In genomic region chr3:141478139-141478538, GRCh38 we compare ENCODE assay signal across 23 cellular contexts.
"Had no signal": no experiment of that assay in that cellular context is flagged by ENCODE, and none has a peak within 500 bp of the region (broad histone marks: within the 10 kb centered on the region; RNA-seq: fewer than 3 reads in every experiment).

No MANE protein-coding gene starts in this region.

- H3K36me3 Mint-ChIP-seq: activated CD4-positive, alpha-beta memory T cell treated with anti-CD3 and anti-CD28 coated beads for 36 hours; activated naive CD8-positive, alpha-beta T cell; brain; WTC11 had no signal

- ATAC-seq: activated T-cell treated with anti-CD3 and anti-CD28 coated beads, Interleukin-2, amount 50 U/mL, for 4 hours; K562; T-helper 17 cell; WTC11 had no signal

- H3K4me1 Mint-ChIP-seq: brain, WTC11 had no signal

- H3K27me3 Mint-ChIP-seq: activated CD4-positive, alpha-beta memory T cell treated with anti-CD3 and anti-CD28 coated beads for 36 hours; activated naive CD8-positive, alpha-beta T cell had no signal

- H3K4me3 Mint-ChIP-seq: activated CD4-positive, alpha-beta memory T cell treated with anti-CD3 and anti-CD28 coated beads for 36 hours; activated CD4-positive, alpha-beta T cell treated with anti-CD3 and anti-CD28 coated beads, Interleukin-2, amount 10 ng/mL, durations not matched to agents 7 days and 5 days; activated naive CD4-positive, alpha-beta T cell treated with anti-CD3 and anti-CD28 coated beads for 36 hours; activated naive CD8-positive, alpha-beta T cell; activated T-cell treated with anti-CD3 and anti-CD28 coated beads, Interleukin-2, amount 50 U/mL, for 4 hours; brain; T-helper 17 cell; WTC11 had no signal

- H3K9me3 Mint-ChIP-seq: activated CD4-positive, alpha-beta memory T cell treated with anti-CD3 and anti-CD28 coated beads for 36 hours; activated CD4-positive, alpha-beta T cell treated with anti-CD3 and anti-CD28 coated beads, Interleukin-2, amount 10 ng/mL, durations not matched to agents 7 days and 5 days; activated naive CD4-positive, alpha-beta T cell treated with anti-CD3 and anti-CD28 coated beads for 36 hours; activated T-cell treated with anti-CD3 and anti-CD28 coated beads, Interleukin-2, amount 50 U/mL, for 4 hours; brain; WTC11 had no signal

- DNase-seq: activated CD4-positive, alpha-beta memory T cell treated with anti-CD3 and anti-CD28 coated beads for 36 hours; activated CD4-positive, alpha-beta T cell treated with anti-CD3 and anti-CD28 coated beads, Interleukin-2, amount 10 ng/mL, durations not matched to agents 7 days and 5 days; activated CD4-positive, CD25-positive, alpha-beta regulatory T cell treated with anti-CD3 and anti-CD28 coated beads, Interleukin-2, amount 50 U/mL, for 72 hours; activated CD8-positive, alpha-beta memory T cell treated with anti-CD3 and anti-CD28 coated beads for 24 hours; activated gamma-delta T cell; activated naive CD4-positive, alpha-beta T cell treated with anti-CD3 and anti-CD28 coated beads for 36 hours; activated T-cell treated with anti-CD3 and anti-CD28 coated beads, Interleukin-2, amount 50 U/mL, for 4 hours; Kasumi-1; NCI-H1048; NCI-H1436; NCI-H1694 treated with DMSO at 0.1 percent for 48 hours; NCI-H2029 treated with DMSO at 0.1 percent for 48 hours; NCI-H345; NCI-H510A; NCI-H526 treated with DMSO at 0.1 percent for 48 hours; NCI-H82; SIG-M5; T-helper 17 cell; T-helper 9 cell had no signal

- H3K27ac Mint-ChIP-seq: activated CD4-positive, alpha-beta memory T cell treated with anti-CD3 and anti-CD28 coated beads for 36 hours; activated CD4-positive, alpha-beta T cell treated with anti-CD3 and anti-CD28 coated beads, Interleukin-2, amount 10 ng/mL, durations not matched to agents 7 days and 5 days; activated naive CD4-positive, alpha-beta T cell treated with anti-CD3 and anti-CD28 coated beads for 36 hours; activated naive CD8-positive, alpha-beta T cell; brain; T-helper 17 cell; WTC11 had no signal
